In the genomic region with DNA sequence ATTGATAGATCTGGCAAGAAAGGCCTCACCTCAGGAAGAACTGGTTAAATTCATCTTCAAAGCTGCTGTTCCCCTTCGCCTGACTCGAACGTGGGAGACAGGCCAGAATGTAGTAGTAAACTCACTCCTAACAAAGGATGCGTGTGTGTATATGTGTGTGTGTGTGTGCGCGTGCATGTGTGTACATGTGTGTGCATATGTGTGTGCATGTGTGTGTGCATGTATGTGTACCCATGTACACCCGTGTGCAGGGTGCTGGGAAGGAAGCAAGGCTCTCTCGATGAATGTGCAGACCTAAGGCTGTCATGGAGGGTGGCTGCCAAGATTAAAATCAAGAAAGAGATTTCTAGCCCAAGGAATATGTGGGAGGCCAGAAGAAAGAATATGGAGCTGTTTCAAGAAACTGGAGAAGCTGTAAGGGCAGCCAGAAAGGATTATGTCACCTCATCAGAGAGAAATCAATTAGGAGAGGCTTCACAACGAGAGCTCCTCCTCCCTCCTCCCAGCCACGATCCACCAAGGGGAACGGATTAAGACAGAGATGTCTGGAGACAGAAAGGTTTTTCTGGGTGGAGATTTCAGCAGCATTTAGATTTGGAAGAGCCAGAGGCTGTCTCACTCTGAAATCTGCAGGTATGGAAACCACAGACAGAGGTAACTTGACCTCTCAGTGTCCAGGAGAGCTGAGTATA, we compare ENCODE assay signal across 20 cellular contexts. TPM values are rescaled to one million over a fixed set of nuclear protein-coding genes. Genes with fewer than 3 reads are reported as not detected.
"Had no signal": no experiment of that assay in that cellular context is flagged by ENCODE, and none has a peak within 500 bp of the region (broad histone marks: within the 10 kb centered on the region; RNA-seq: fewer than 3 reads in every experiment).

No MANE protein-coding gene starts in this region.

- H3K4me1 ChIP-seq: adrenal gland, colonic mucosa, testis, upper lobe of right lung had no signal

- H3K27ac ChIP-seq: adrenal gland, colonic mucosa, testis, upper lobe of right lung had no signal

- ATAC-seq: activated CD8-positive, alpha-beta T cell treated with anti-CD3 and anti-CD28 coated beads for 36 hours; activated T-cell treated with anti-CD3 and anti-CD28 coated beads, Interleukin-2, amount 50 U/mL, for 4 hours; esophagus mucosa; left ventricle myocardium superior; natural killer cell treated with Interleukin-12 subunit alpha and Interleukin-12 subunit beta and Interleukin-15 and Interleukin-18, amount 100 ng/mL, for 72 hours; sciatic nerve; T-helper 17 cell; upper lobe of right lung had no signal

- H3K4me3 ChIP-seq: adrenal gland, colonic mucosa, testis, upper lobe of right lung had no signal

- H3K36me3 ChIP-seq: adrenal gland, colonic mucosa, upper lobe of right lung had no signal

- H3K9me3 ChIP-seq: colonic mucosa, testis had no signal

- H3K27me3 ChIP-seq: testis had no signal

- DNase-seq: activated CD4-positive, alpha-beta T cell treated with anti-CD3 and anti-CD28 coated beads for 4 hours; activated CD8-positive, alpha-beta T cell treated with anti-CD3 and anti-CD28 coated beads for 36 hours; activated effector memory CD4-positive, alpha-beta T cell treated with Interleukin-2 at 50 U/mL for 16 hours; activated T-cell treated with anti-CD3 and anti-CD28 coated beads, Interleukin-2, amount 50 U/mL, for 4 hours; adrenal gland; central memory CD4-positive, alpha-beta T cell; colonic mucosa; hippocampal formation; kidney; left ventricle myocardium superior; T-helper 17 cell; testis; upper lobe of right lung had no signal

RNA-seq across cellular contexts. Expression of a gene that starts 34.0 kb away (rescaled TPM):
- total RNA-seq: activated CD8-positive, alpha-beta T cell treated with anti-CD3 and anti-CD28 coated beads for 36 hours; activated T-cell treated with anti-CD3 and anti-CD28 coated beads, Interleukin-2, amount 50 U/mL, for 4 hours; colonic mucosa; esophagus mucosa; fibroblast of villous mesenchyme; glomerular endothelial cell; kidney; left ventricle myocardium superior; natural killer cell treated with Interleukin-12 subunit alpha and Interleukin-12 subunit beta and Interleukin-15 and Interleukin-18, amount 100 ng/mL, for 72 hours; osteocyte; pulmonary artery endothelial cell; sciatic nerve; T-helper 17 cell; upper lobe of right lung had no signal
- polyA plus RNA-seq: adrenal gland had no signal
